1 cellular context compared by ENCODE assay signal in genomic region chr1:201169971-201170532, GRCh38.
TF ChIP-seq lines count a peak whose summit lies in the region.

No MANE protein-coding gene starts in this region.

TF ChIP-seq in GM23338, 12 proteins besides CTCF, POLR2A, EP300 and RAD21 (continued from another document):
- TF ChIP-seq ZNF462 (CRISPR knock-in tag; IDR thresholded peaks at IDR 0.05): no peak
- no peak for TF ChIP-seq POLR2AphosphoS5 (IDR thresholded peaks at IDR 0.05; ENCODE audit: low read depth)
- TF ChIP-seq ZNF114 (CRISPR knock-in tag; IDR thresholded peaks at IDR 0.05): no peak
- no peak for TF ChIP-seq ZNF331 (CRISPR knock-in tag; IDR thresholded peaks at IDR 0.05; ENCODE audit: low read depth)
- TF ChIP-seq JUNB (IDR thresholded peaks at IDR 0.05; ENCODE audit: unreplicated experiment): no peak
- no peak for TF ChIP-seq EZH2phosphoT487 (IDR thresholded peaks at IDR 0.05; ENCODE audit: unreplicated experiment)
- no peak for TF ChIP-seq EZH2 (IDR thresholded peaks at IDR 0.05; ENCODE audit: low read depth, unreplicated experiment)
